In the genomic region with DNA sequence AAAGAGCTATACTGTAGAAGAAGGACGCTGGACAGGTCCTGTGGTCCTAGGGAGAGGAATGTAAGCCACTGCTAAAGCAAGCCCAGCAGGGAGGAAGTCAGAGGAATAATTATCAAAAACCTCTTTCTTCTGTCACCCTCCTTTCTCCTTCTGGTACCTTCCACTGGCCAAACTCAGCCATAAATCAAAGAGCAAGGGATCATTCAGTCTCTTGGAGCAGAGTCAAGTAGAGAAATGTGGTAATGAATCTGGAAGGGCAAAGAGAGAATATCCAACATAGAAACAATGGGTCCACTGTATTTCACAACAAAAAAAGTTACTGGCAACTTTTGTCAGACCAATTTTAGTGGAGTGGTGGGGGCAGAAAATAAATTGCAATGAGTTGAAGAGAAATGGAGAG, we compare ENCODE assay signal across 39 cellular contexts. TPM values are rescaled to one million over a fixed set of nuclear protein-coding genes. Genes with fewer than 3 reads are reported as not detected.
"Had no signal": no experiment of that assay in that cellular context is flagged by ENCODE, and none has a peak within 500 bp of the region (broad histone marks: within the 10 kb centered on the region; RNA-seq: fewer than 3 reads in every experiment).

No MANE protein-coding gene starts in this region.

- H3K4me3 Mint-ChIP-seq: activated CD4-positive, alpha-beta memory T cell treated with anti-CD3 and anti-CD28 coated beads, Interleukin-2, amount 10 ng/mL, durations not matched to agents 7 days and 5 days; activated CD8-positive, alpha-beta memory T cell treated with anti-CD3 and anti-CD28 coated beads, Interleukin-2, amount 10 ng/mL, durations not matched to agents 7 days and 5 days; activated naive CD8-positive, alpha-beta T cell treated with anti-CD3 and anti-CD28 coated beads for 36 hours; activated T-helper 17 cell treated with anti-CD3 and anti-CD28 coated beads, Interleukin-2, amount 50 U/mL, for 72 hours; central memory CD8-positive, alpha-beta T cell had no signal

- H3K36me3 ChIP-seq: cardiac muscle cell, Peyer's patch, WERI-Rb-1 had no signal

- H3K9me3 ChIP-seq: Peyer's patch had no signal

- H3K4me1 ChIP-seq: Peyer's patch had no signal

- H3K27me3 Mint-ChIP-seq: activated CD4-positive, alpha-beta memory T cell treated with anti-CD3 and anti-CD28 coated beads, Interleukin-2, amount 10 ng/mL, durations not matched to agents 7 days and 5 days; activated CD8-positive, alpha-beta memory T cell treated with anti-CD3 and anti-CD28 coated beads, Interleukin-2, amount 10 ng/mL, durations not matched to agents 7 days and 5 days; activated naive CD8-positive, alpha-beta T cell treated with anti-CD3 and anti-CD28 coated beads for 36 hours; activated T-helper 17 cell treated with anti-CD3 and anti-CD28 coated beads, Interleukin-2, amount 50 U/mL, for 72 hours; central memory CD8-positive, alpha-beta T cell had no signal

- H3K4me3 ChIP-seq: cardiac muscle cell, Peyer's patch had no signal

- H3K36me3 Mint-ChIP-seq: activated CD8-positive, alpha-beta memory T cell treated with anti-CD3 and anti-CD28 coated beads, Interleukin-2, amount 10 ng/mL, durations not matched to agents 7 days and 5 days; activated naive CD8-positive, alpha-beta T cell treated with anti-CD3 and anti-CD28 coated beads for 36 hours had no signal

- H3K4me1 Mint-ChIP-seq: activated CD4-positive, alpha-beta memory T cell treated with anti-CD3 and anti-CD28 coated beads, Interleukin-2, amount 10 ng/mL, durations not matched to agents 7 days and 5 days; activated CD8-positive, alpha-beta memory T cell treated with anti-CD3 and anti-CD28 coated beads, Interleukin-2, amount 10 ng/mL, durations not matched to agents 7 days and 5 days; activated naive CD8-positive, alpha-beta T cell treated with anti-CD3 and anti-CD28 coated beads for 36 hours; activated T-helper 17 cell treated with anti-CD3 and anti-CD28 coated beads, Interleukin-2, amount 50 U/mL, for 72 hours; central memory CD8-positive, alpha-beta T cell had no signal

- H3K27me3 ChIP-seq: cardiac muscle cell, Peyer's patch had no signal

- ATAC-seq: activated CD8-positive, alpha-beta memory T cell treated with anti-CD3 and anti-CD28 coated beads, Interleukin-2, amount 10 ng/mL, durations not matched to agents 7 days and 5 days; activated T-helper 17 cell treated with anti-CD3 and anti-CD28 coated beads, Interleukin-2, amount 50 U/mL, for 72 hours; PC-3; Right ventricle myocardium inferior had no signal

- H3K27ac Mint-ChIP-seq: activated CD4-positive, alpha-beta memory T cell treated with anti-CD3 and anti-CD28 coated beads, Interleukin-2, amount 10 ng/mL, durations not matched to agents 7 days and 5 days; activated CD8-positive, alpha-beta memory T cell treated with anti-CD3 and anti-CD28 coated beads, Interleukin-2, amount 10 ng/mL, durations not matched to agents 7 days and 5 days; activated naive CD8-positive, alpha-beta T cell treated with anti-CD3 and anti-CD28 coated beads for 36 hours; activated T-helper 17 cell treated with anti-CD3 and anti-CD28 coated beads, Interleukin-2, amount 50 U/mL, for 72 hours had no signal

- H3K9me3 Mint-ChIP-seq: activated CD4-positive, alpha-beta memory T cell treated with anti-CD3 and anti-CD28 coated beads, Interleukin-2, amount 10 ng/mL, durations not matched to agents 7 days and 5 days; activated naive CD8-positive, alpha-beta T cell treated with anti-CD3 and anti-CD28 coated beads for 36 hours; activated T-helper 17 cell treated with anti-CD3 and anti-CD28 coated beads, Interleukin-2, amount 50 U/mL, for 72 hours; central memory CD8-positive, alpha-beta T cell had no signal

- H3K27ac ChIP-seq: cardiac muscle cell, Peyer's patch, RWPE1, WERI-Rb-1 had no signal

- DNase-seq: activated CD4-positive, alpha-beta memory T cell treated with anti-CD3 and anti-CD28 coated beads, Interleukin-2, amount 10 ng/mL, durations not matched to agents 7 days and 5 days; activated CD4-positive, alpha-beta T cell treated with anti-CD3 and anti-CD28 coated beads for 1 hour; activated CD4-positive, alpha-beta T cell treated with anti-CD3 and anti-CD28 coated beads for 48 hours; activated CD4-positive, CD25-positive, alpha-beta regulatory T cell; activated CD8-positive, alpha-beta memory T cell treated with anti-CD3 and anti-CD28 coated beads for 24 hours; activated CD8-positive, alpha-beta memory T cell treated with anti-CD3 and anti-CD28 coated beads, Interleukin-2, amount 10 ng/mL, durations not matched to agents 7 days and 5 days; activated CD8-positive, alpha-beta memory T cell treated with anti-CD3 and anti-CD28 coated beads, Interleukin-2, amount 50 U/mL, for 48 hours; activated effector memory CD4-positive, alpha-beta T cell treated with anti-CD3 and anti-CD28 coated beads, Interleukin-2, amount 50 U/mL, for 16 hours; activated naive CD4-positive, alpha-beta T cell; activated naive CD4-positive, alpha-beta T cell treated with anti-CD3 and anti-CD28 coated beads, Interleukin-2, amount 50 U/mL, for 16 hours; activated naive CD8-positive, alpha-beta T cell treated with anti-CD3 and anti-CD28 coated beads for 36 hours; activated T-cell treated with anti-CD3 and anti-CD28 coated beads, Interleukin-2, amount 50 U/mL, for 48 hours; amniotic stem cell; aorta; Karpas-422; KBM-7; NCI-H1048; NCI-H1105 treated with DMSO at 0.1 percent for 48 hours; NCI-H1436; NCI-H1694 treated with DMSO at 0.1 percent for 48 hours; NCI-H2029; NCI-H510A; NCI-H526; NCI-H748 treated with DMSO at 0.1 percent for 48 hours; NK-92 treated with Interleukin-12 subunit alpha and Interleukin-12 subunit beta, amount 100 ng/mL, for 24 hours; PC-3; Peyer's patch; SIG-M5; SW 1271; T-helper 1 cell; T-helper 2 cell; T-helper 9 cell; WERI-Rb-1 had no signal

RNA-seq across cellular contexts. Expression of a gene that starts 33.5 kb away (rescaled TPM):
- total RNA-seq: activated CD4-positive, alpha-beta memory T cell treated with anti-CD3 and anti-CD28 coated beads, Interleukin-2, amount 10 ng/mL, durations not matched to agents 7 days and 5 days; activated CD8-positive, alpha-beta memory T cell treated with anti-CD3 and anti-CD28 coated beads, Interleukin-2, amount 10 ng/mL, durations not matched to agents 7 days and 5 days; activated naive CD8-positive, alpha-beta T cell treated with anti-CD3 and anti-CD28 coated beads for 36 hours; activated T-helper 17 cell treated with anti-CD3 and anti-CD28 coated beads, Interleukin-2, amount 50 U/mL, for 72 hours; cardiac muscle cell; MCF 10A; PC-3; Peyer's patch had no signal
- polyA plus RNA-seq: aorta, cardiac muscle cell had no signal
